In genomic region chr1:229156819-229157218, GRCh38 we compare ENCODE assay signal across 10 cellular contexts.
DNase-seq lines count a peak whose midpoint lies in the region; ATAC-seq and TF ChIP-seq lines count a peak whose summit lies in the region.
"Had no signal": no experiment of that assay in that cellular context is flagged by ENCODE, and none has a peak within 500 bp of the region (broad histone marks: within the 10 kb centered on the region; RNA-seq: fewer than 3 reads in every experiment).

No MANE protein-coding gene starts in this region.

- ATAC-seq in HG03521 (IDR thresholded peaks at IDR 0.05; ENCODE audit: unreplicated experiment) (no peak), GM21737 (IDR thresholded peaks at IDR 0.05; ENCODE audit: unreplicated experiment) (no peak), HG03378 (IDR thresholded peaks at IDR 0.05; ENCODE audit: unreplicated experiment) (no peak)
- ATAC-seq: activated naive CD4-positive, alpha-beta T cell treated with anti-CD3 and anti-CD28 coated beads, Interleukin-2, amount 50 U/mL, for 72 hours had no signal

- no peak overlapping the region for H3K27ac Mint-ChIP-seq in chondrocyte (ENCODE audit: unreplicated experiment)
- H3K27ac Mint-ChIP-seq: activated naive CD4-positive, alpha-beta T cell treated with anti-CD3 and anti-CD28 coated beads, Interleukin-2, amount 50 U/mL, for 72 hours had no signal

- no peaks in the 10 kb centered on the region for H3K4me1 Mint-ChIP-seq in chondrocyte (ENCODE audit: low read depth)

- H3K4me3 Mint-ChIP-seq in chondrocyte (ENCODE audit: unreplicated experiment), result no peak overlapping the region

- H3K36me3 ChIP-seq in BJ (ENCODE audit: control insufficient read depth, insufficient read depth, low read length), result no peaks in the 10 kb centered on the region
- no peaks in the 10 kb centered on the region for H3K36me3 ChIP-seq in Loucy (ENCODE audit: insufficient read depth, low read length)

- H4K20me1 ChIP-seq in Loucy (ENCODE audit: insufficient read depth, low read length, poor library complexity, severe bottlenecking), result no peaks in the 10 kb centered on the region

- no peak overlapping the region for H3K9ac ChIP-seq in Loucy (ENCODE audit: low read depth, low read length, poor library complexity, severe bottlenecking)

- no peaks in the 10 kb centered on the region for H3K9me2 ChIP-seq in Loucy (replicated peaks; ENCODE audit: low read depth, low read length)

- CTCF ChIA-PET in BJ (lab: Yijun Ruan, JAX), result interaction anchor here (0.6 to 1.2 kb wide), 2 partner anchors 15 to 492 kb away, joined by 3 to 5 read pairs; no protein-coding TSS in a partner anchor

- H3K4me2 ChIP-seq in Loucy (ENCODE audit: low read depth, low read length, poor library complexity, severe bottlenecking), result no peak overlapping the region

- H3K4me1 ChIP-seq in Loucy (ENCODE audit: insufficient read depth, low read length, poor library complexity, severe bottlenecking), result peaks cover 36% of the 10 kb centered on the region

- peaks cover 12% of the 10 kb centered on the region for H3K9me3 Mint-ChIP-seq in chondrocyte (ENCODE audit: low read depth)

- no peak overlapping the region for H3K4me3 ChIP-seq in BJ (ENCODE audit: low read depth, low read length)
- no peak overlapping the region for H3K4me3 ChIP-seq in Loucy (ENCODE audit: low read length, poor library complexity, severe bottlenecking)

- peaks cover 37% of the 10 kb centered on the region for H3K27me3 Mint-ChIP-seq in chondrocyte (ENCODE audit: low read depth)

- H2AFZ ChIP-seq in Loucy (ENCODE audit: low read length), result no peak overlapping the region

- H3F3A ChIP-seq in Loucy (ENCODE audit: low read depth), result no peaks in the 10 kb centered on the region

- H3K79me2 ChIP-seq in Loucy (ENCODE audit: insufficient read depth, low read length), result no peaks in the 10 kb centered on the region

- TF ChIP-seq CTCF in BJ (IDR thresholded peaks at IDR 0.05; ENCODE audit: insufficient read depth, low read depth, low read length), result peak; percentile 36
- TF ChIP-seq CTCF in Loucy (conservative IDR thresholded peaks at IDR 0.05; ENCODE audit: low read length), result peak; percentile 78
- TF ChIP-seq CTCF in chondrocyte (IDR thresholded peaks at IDR 0.05), result peak; percentile 75

- no peaks in the 10 kb centered on the region for H3K9me3 ChIP-seq in Loucy (ENCODE audit: insufficient read depth, low read depth, low read length)

- H3K27me3 ChIP-seq in BJ (ENCODE audit: control insufficient read depth, insufficient read depth, low read length) (no peaks in the 10 kb centered on the region; the same call in 1 of the 2 replicates), Loucy (ENCODE audit: insufficient read depth, low read length, poor library complexity, severe bottlenecking) (no peaks in the 10 kb centered on the region)

- DNase-seq in BJ (ENCODE audit: low read depth) (no peak), chondrocyte (ENCODE audit: low spot score) (no peak), mucosa of gallbladder (ENCODE audit: low spot score) (peak; percentile 22)
- DNase-seq in stimulated activated CD4-positive, alpha-beta T cell treated with anti-CD3 and anti-CD28 coated beads, Interleukin-15, amount 100 ng/mL, for 24 hours, result no peak
- DNase-seq: NCI-H187 treated with DMSO at 0.1 percent for 48 hours had no signal

- POLR2A ChIA-PET in BJ (lab: Charles Lee), result no interaction called here

- H3K36me3 Mint-ChIP-seq in chondrocyte (ENCODE audit: low read depth), result peaks cover 2% of the 10 kb centered on the region
- H3K36me3 Mint-ChIP-seq: activated naive CD4-positive, alpha-beta T cell treated with anti-CD3 and anti-CD28 coated beads, Interleukin-2, amount 50 U/mL, for 72 hours had no signal
